1 cellular context compared by ENCODE assay signal in genomic region chr19:1839658-1840540, GRCh38.
TF ChIP-seq lines count a peak whose summit lies in the region.

No MANE protein-coding gene starts in this region.

TF ChIP-seq in GM12878, 131 proteins besides CTCF, POLR2A, EP300 and RAD21:
- no peak for TF ChIP-seq ZNF217 (IDR thresholded peaks at IDR 0.05)
